ENCODE assay signal across 8 cellular contexts in the genomic region with DNA sequence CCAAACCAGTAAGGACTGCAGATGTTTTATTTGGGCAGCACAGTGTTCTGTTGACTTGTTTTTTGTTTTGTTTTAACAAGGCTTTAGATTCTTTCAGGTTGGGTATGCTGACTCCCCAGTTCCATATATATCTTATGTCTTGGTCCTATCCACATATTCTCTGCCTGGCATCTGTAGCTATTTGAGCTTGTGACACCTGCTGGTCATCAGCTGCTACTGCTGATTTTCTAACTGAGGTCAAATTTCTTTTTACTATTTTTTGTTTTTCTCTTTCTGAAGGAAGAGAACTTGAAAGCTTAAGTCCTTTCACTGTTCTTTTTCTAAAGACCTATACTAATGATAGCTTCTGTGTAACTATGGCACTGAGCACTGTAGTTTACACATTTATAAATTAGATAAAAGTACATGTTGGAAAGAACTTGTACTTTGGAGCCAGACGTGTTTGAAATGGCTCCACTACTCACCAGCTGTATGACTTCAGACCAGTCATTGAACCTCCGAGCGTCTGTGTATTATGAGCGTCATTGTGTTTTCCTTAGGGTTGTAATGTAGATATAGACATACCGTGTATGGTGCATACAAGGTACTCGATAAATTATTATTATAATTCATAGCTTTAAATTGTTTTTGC.
DNase-seq lines count a peak whose midpoint lies in the region; ATAC-seq and TF ChIP-seq lines count a peak whose summit lies in the region.

No MANE protein-coding gene starts in this region.

- intact Hi-C loops in mammary epithelial cell (cut with micrococcal nuclease) = loop anchor here (1.0 kb wide), 3 partner anchors 112 to 200 kb away; no protein-coding TSS in a partner anchor
- intact Hi-C loops in tibial artery (cut with DNase I; ENCODE audit: low total_unique reads) = no loop called here

- H3K9me3 ChIP-seq in NT2/D1 (ENCODE audit: insufficient read depth, low read length) = no peaks in the 10 kb centered on the region
- H3K9me3 ChIP-seq in mammary epithelial cell (replicated peaks; ENCODE audit: insufficient read depth, low read length) = no peaks in the 10 kb centered on the region
- no peaks in the 10 kb centered on the region for H3K9me3 ChIP-seq in tibial artery

- H3K36me3 ChIP-seq in NT2/D1 (ENCODE audit: insufficient read depth, insufficient read length, low read length) (peaks cover 80% of the 10 kb centered on the region), mammary epithelial cell (ENCODE audit: insufficient read depth, low read length) (peaks cover 6% of the 10 kb centered on the region), kidney epithelial cell (ENCODE audit: control insufficient read depth, insufficient read depth, low read length) (no peaks in the 10 kb centered on the region), tibial artery (peaks cover 19 to 61% (median 35%) of the 10 kb centered on the region in 3 donors)

- ATAC-seq in HG03432 (IDR thresholded peaks at IDR 0.05; ENCODE audit: unreplicated experiment) (peak; percentile 62), GM21447 (IDR thresholded peaks at IDR 0.05; ENCODE audit: unreplicated experiment) (no peak)

- peak; percentile 73 to 78 for TF ChIP-seq CTCF in mammary epithelial cell (conservative IDR thresholded peaks at IDR 0.05 in 1 of 2, IDR thresholded peaks at IDR 0.05 in 1 of 2; ENCODE audit: extremely low read depth in 1 of 2, insufficient read depth in 1 of 2, low read depth in 1 of 2, low read length in 2 of 2)
- peak; percentile 77 for TF ChIP-seq CTCF in kidney epithelial cell (IDR thresholded peaks at IDR 0.05; ENCODE audit: insufficient read depth, low read length, poor library complexity, severe bottlenecking)
- TF ChIP-seq CTCF in tibial artery (IDR thresholded peaks at IDR 0.05) = peak; percentile 85 to 87

- H3K27ac ChIP-seq in mammary epithelial cell (ENCODE audit: insufficient read depth, low read depth, low read length) = no peak overlapping the region
- peak overlapping the region; percentile 20 to 26 for H3K27ac ChIP-seq in tibial artery

- DNase-seq in SHP77 (lab: John Stamatoyannopoulos, UW) (peak; percentile 45 to 48), SHP77 treated with DMSO at 0.1 percent for 48 hours (lab: John Stamatoyannopoulos, UW) (no peak), NT2/D1 (ENCODE audit: low read depth, low spot score) (peak; percentile 36), mammary epithelial cell (peak; percentile 37), kidney epithelial cell (ENCODE audit: low read depth) (no peak), tibial artery (no peak)

- in situ Hi-C loops in mammary epithelial cell (cut with MboI; ENCODE audit: low sequenced_read_pairs in 2 of 2) = loop anchor here in 1 of 2 donors (10.0 kb wide), 1 partner anchor 144 kb away; no protein-coding TSS in a partner anchor

- no peaks in the 10 kb centered on the region for H3K27me3 ChIP-seq in NT2/D1 (ENCODE audit: insufficient read depth, insufficient read length)
- H3K27me3 ChIP-seq in mammary epithelial cell (ENCODE audit: insufficient read depth, low read length) = no peaks in the 10 kb centered on the region
- H3K27me3 ChIP-seq in kidney epithelial cell (ENCODE audit: control insufficient read depth, insufficient read depth, low read length) = no peaks in the 10 kb centered on the region
- H3K27me3 ChIP-seq in tibial artery = no peaks in the 10 kb centered on the region

- no TSS peak for BruUV-seq in mammary epithelial cell (replicated peaks; lab: Mats Ljungman, UMichigan)

- no peaks in the 10 kb centered on the region for H3K4me1 ChIP-seq in NT2/D1 (ENCODE audit: insufficient read depth, insufficient read length)
- H3K4me1 ChIP-seq in mammary epithelial cell (ENCODE audit: insufficient read depth, low read length) = no peaks in the 10 kb centered on the region
- H3K4me1 ChIP-seq in tibial artery = peaks cover 0 to 51% (median 0%) of the 10 kb centered on the region in 4 donors

- H3K9ac ChIP-seq in NT2/D1 (ENCODE audit: insufficient read length, low read depth) = no peak overlapping the region
- H3K9ac ChIP-seq in mammary epithelial cell (ENCODE audit: insufficient read depth, low read length) = no peak overlapping the region

- no peak overlapping the region for H3K4me2 ChIP-seq in mammary epithelial cell (ENCODE audit: insufficient read depth, low read depth, low read length)

- CTCF ChIA-PET in mammary epithelial cell (lab: Charles Lee; ENCODE audit: low non-redundant PET) = interaction anchor here (0.6 to 1.1 kb wide), 3 partner anchors 19 to 151 kb away, joined by 3 read pairs; no protein-coding TSS in a partner anchor

- dilution Hi-C loops in mammary epithelial cell (cut with HindIII; ENCODE audit: low sequenced_read_pairs) = no loop called here

- H2AFZ ChIP-seq in mammary epithelial cell (ENCODE audit: low read depth, low read length) = no peak overlapping the region

- no peak overlapping the region for H3K4me3 ChIP-seq in NT2/D1 (ENCODE audit: insufficient read length, low read depth)
- H3K4me3 ChIP-seq in mammary epithelial cell (replicated peaks in 1 of 3; ENCODE audit: insufficient read depth in 1 of 3, low read depth in 2 of 3, low read length in 3 of 3) = no peak overlapping the region
- H3K4me3 ChIP-seq in kidney epithelial cell (ENCODE audit: low read depth, low read length) = no peak overlapping the region
- H3K4me3 ChIP-seq in tibial artery = no peak overlapping the region

- no peaks in the 10 kb centered on the region for H4K20me1 ChIP-seq in mammary epithelial cell (ENCODE audit: insufficient read depth, low read length)

- 68% methylated on average over 6 of the region's 6 CpGs for WGBS in mammary epithelial cell (ENCODE audit: low coverage, missing lambda C conversion rate)

- H3K79me2 ChIP-seq in mammary epithelial cell (ENCODE audit: insufficient read depth, low read length) = no peaks in the 10 kb centered on the region

Comparison
In these comparisons a context has a peak if more than half of its experiments do, and no peak if none do; other contexts are left out.
1. DNase-seq: peak in SHP77 (2 of 2), NT2/D1 (single experiment) and mammary epithelial cell (single experiment); none in SHP77 treated with DMSO at 0.1 percent for 48 hours (single experiment), kidney epithelial cell (single experiment) and tibial artery (0 of 2).
2. Peak in every context shown above with its lines, with median percentiles within 50 percentile points of each other: CTCF ChIP-seq.